Comparison of ENCODE assay signal across 8 cellular contexts in genomic region chrX:130108647-130109428, GRCh38. TPM values are rescaled to one million over a fixed set of nuclear protein-coding genes. Genes with fewer than 3 reads are reported as not detected.
DNase-seq lines count a peak whose midpoint lies in the region; ATAC-seq lines count a peak whose summit lies in the region.

No MANE protein-coding gene starts in this region.

- H3K36me3 ChIP-seq in mucosa of rectum (ENCODE audit: control insufficient read depth in 2 of 2, insufficient read depth in 2 of 2, low read length in 2 of 2), result no peaks in the 10 kb centered on the region

- no peaks in the 10 kb centered on the region for H3K9me3 ChIP-seq in mucosa of rectum (ENCODE audit: control insufficient read depth in 2 of 2, low read length in 2 of 2)

- DNase-seq in COLO668 (lab: John Stamatoyannopoulos, UW; ENCODE audit: unreplicated experiment) (peak; percentile 68), RPMI7951 (ENCODE audit: low read depth) (peak; percentile 44), COR-L47 (lab: John Stamatoyannopoulos, UW) (no peak), T1000 (lab: John Stamatoyannopoulos, UW) (no peak)
- DNase-seq in central memory CD4-positive, alpha-beta T cell, result peak; percentile 28

- H3K27ac ChIP-seq in mucosa of rectum (ENCODE audit: low read depth in 2 of 2, low read length in 2 of 2), result peak overlapping the region; percentile 89 to 95

- H3K4me3 ChIP-seq in mucosa of rectum (ENCODE audit: low read length in 2 of 2), result peak overlapping the region; percentile 76 to 78

- H3K27me3 ChIP-seq in mucosa of rectum (ENCODE audit: control insufficient read depth in 2 of 2, insufficient read depth in 2 of 2, low read length in 2 of 2), result no peaks in the 10 kb centered on the region

- H3K4me1 ChIP-seq in mucosa of rectum (ENCODE audit: control insufficient read depth in 2 of 2, insufficient read depth in 2 of 2, low read length in 2 of 2), result peaks cover 12 to 20% of the 10 kb centered on the region in 2 donors

- ATAC-seq in GM19035 (IDR thresholded peaks at IDR 0.05; ENCODE audit: unreplicated experiment) (peak; percentile 56), HG03108 (IDR thresholded peaks at IDR 0.05; ENCODE audit: unreplicated experiment) (peak; percentile 62)

- peak overlapping the region; percentile 74 to 83 for H3K9ac ChIP-seq in mucosa of rectum (ENCODE audit: low read depth in 1 of 2, low read length in 2 of 2)

RNA-seq across cellular contexts. Expression of gene ELF4, which starts 1.5 kb away (rescaled TPM):
- total RNA-seq in RPMI7951 (2014; rRNA removed; shearing (Covaris generic)), result 10.5 and 10.6 TPM in 2 replicates

RNA-seq across cellular contexts. Expression of gene AIFM1, which starts 56.8 kb away (rescaled TPM):
- 12.8 and 17.3 TPM in 2 replicates for total RNA-seq in RPMI7951 (2014; rRNA removed; shearing (Covaris generic))

Comparison
In these comparisons a context has a peak if more than half of its experiments do, and no peak if none do; other contexts are left out.
1. DNase-seq: peak in COLO668 (single experiment), RPMI7951 (single experiment) and central memory CD4-positive, alpha-beta T cell (single experiment); none in COR-L47 (single experiment) and T1000 (single experiment).